ENCODE assay signal across 1 cellular context in genomic region chr7:150368884-150369739, GRCh38.
TF ChIP-seq lines count a peak whose summit lies in the region.

No MANE protein-coding gene starts in this region.

TF ChIP-seq in GM12878, 131 proteins besides CTCF, POLR2A, EP300 and RAD21 (continued from another document):
- no peak for TF ChIP-seq E2F8 (IDR thresholded peaks at IDR 0.05; ENCODE audit: low read depth, partially characterized antibody)
- peak; percentile 1 to 76; a peak in 3 of 4 replicates for TF ChIP-seq BHLHE40 (IDR thresholded peaks at IDR 0.05; ENCODE audit: borderline replicate concordance in 1 of 2, low read depth in 2 of 2, low read length in 1 of 2)
- TF ChIP-seq CHD1 (IDR thresholded peaks at IDR 0.05; ENCODE audit: low read depth, low read length), result peak; percentile 83; the same call in 1 of the 2 replicates
- no peak for TF ChIP-seq SMAD5 (IDR thresholded peaks at IDR 0.05; ENCODE audit: low read depth)
- TF ChIP-seq BCL11A (IDR thresholded peaks at IDR 0.05; ENCODE audit: low read depth, low read length), result peak; percentile 53; the same call in 1 of the 2 replicates
- TF ChIP-seq RFX5 (IDR thresholded peaks at IDR 0.05; ENCODE audit: low read depth, low read length), result no peak
- no peak for TF ChIP-seq MYB (IDR thresholded peaks at IDR 0.05; ENCODE audit: borderline replicate concordance, low read depth, low read length)
- no peak for TF ChIP-seq SUZ12 (IDR thresholded peaks at IDR 0.05; ENCODE audit: unreplicated experiment)
- peak; percentile 68; the same call in 1 of the 2 replicates for TF ChIP-seq SPI1 (IDR thresholded peaks at IDR 0.05; ENCODE audit: borderline replicate concordance, insufficient read depth, low read depth, low read length)
- TF ChIP-seq ETV6 (conservative IDR thresholded peaks at IDR 0.05 in 1 of 2, IDR thresholded peaks at IDR 0.05 in 1 of 2; ENCODE audit: borderline replicate concordance in 1 of 2, low read depth in 1 of 2), result no peak; a peak in 1 of 4 replicates
- no peak for TF ChIP-seq CHD4 (IDR thresholded peaks at IDR 0.05)
- no peak for TF ChIP-seq ZBED1 (IDR thresholded peaks at IDR 0.05; ENCODE audit: borderline replicate concordance)
- no peak for TF ChIP-seq JUND (IDR thresholded peaks at IDR 0.05; ENCODE audit: low read depth, low read length)
- TF ChIP-seq YY1 (IDR thresholded peaks at IDR 0.05; ENCODE audit: low read depth, low read length), result no peak
- peak; percentile 34; the same call in 1 of the 2 replicates for TF ChIP-seq ATF7 (IDR thresholded peaks at IDR 0.05; ENCODE audit: low read depth)
- TF ChIP-seq DPF2 (IDR thresholded peaks at IDR 0.05), result peak; percentile 66
- no peak for TF ChIP-seq SUPT20H (IDR thresholded peaks at IDR 0.05; ENCODE audit: borderline replicate concordance, control insufficient read depth, low read depth, low read length)
- no peak; the same call in 1 of the 2 replicates for TF ChIP-seq MTA3 (IDR thresholded peaks at IDR 0.05; ENCODE audit: borderline replicate concordance, low read length)
- no peak; the same call in none of the 2 replicates for TF ChIP-seq TAF1 (IDR thresholded peaks at IDR 0.05; ENCODE audit: borderline replicate concordance, low read depth, low read length)
- TF ChIP-seq ZNF24 (IDR thresholded peaks at IDR 0.05), result no peak
- no peak for TF ChIP-seq KLF5 (IDR thresholded peaks at IDR 0.05; ENCODE audit: partially characterized antibody)
- TF ChIP-seq RCOR1 (conservative IDR thresholded peaks at IDR 0.05; ENCODE audit: low read depth, low read length), result no peak
- no peak for TF ChIP-seq ELK1 (IDR thresholded peaks at IDR 0.05; ENCODE audit: low read depth, low read length)
- TF ChIP-seq GATAD2B (conservative IDR thresholded peaks at IDR 0.05; ENCODE audit: low read depth), result no peak
- no peak for TF ChIP-seq MAX (IDR thresholded peaks at IDR 0.05; ENCODE audit: low read depth, low read length)
- no peak for TF ChIP-seq NRF1 (conservative IDR thresholded peaks at IDR 0.05; ENCODE audit: low read depth, low read length)
- peak in 1 of 2 experiments; percentile 93; a peak in 2 of 3 replicates for TF ChIP-seq EGR1 (IDR thresholded peaks at IDR 0.05; ENCODE audit: borderline replicate concordance in 1 of 2, low read depth in 2 of 2, low read length in 2 of 2)
